ENCODE assay signal across 23 cellular contexts in the genomic region with DNA sequence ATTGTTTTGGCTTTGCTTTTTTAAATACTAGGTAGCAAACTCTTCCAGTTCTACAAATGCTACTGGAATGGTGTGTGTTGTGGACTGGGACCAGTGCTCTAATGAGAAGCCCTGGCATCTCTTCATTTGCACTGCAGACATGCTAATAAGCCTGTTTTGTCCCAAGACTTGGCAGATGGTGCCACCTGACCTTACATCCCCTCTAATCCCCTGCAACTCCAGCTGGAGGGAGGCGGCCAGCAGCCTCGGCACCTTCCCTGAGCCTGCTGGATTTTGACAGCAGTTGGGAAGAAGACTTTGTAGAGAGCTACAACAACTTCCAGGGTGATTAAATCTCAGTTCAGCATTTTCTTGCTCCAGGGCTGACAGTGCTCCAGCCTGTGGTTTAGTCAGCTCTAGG.
"Had no signal": no experiment of that assay in that cellular context is flagged by ENCODE, and none has a peak within 500 bp of the region (broad histone marks: within the 10 kb centered on the region; RNA-seq: fewer than 3 reads in every experiment).

No MANE protein-coding gene starts in this region.

- H3K9me3 Mint-ChIP-seq: natural killer cell treated with Interleukin-12 subunit alpha and Interleukin-12 subunit beta and Interleukin-15 and Interleukin-18, amount 100 ng/mL, for 72 hours had no signal

- H3K36me3 ChIP-seq: colonic mucosa had no signal

- H3K9ac ChIP-seq: parathyroid adenoma had no signal

- H3K27me3 ChIP-seq: colonic mucosa, foreskin keratinocyte, hepatocyte, right atrium auricular region, sigmoid colon, stomach had no signal

- H3K4me3 ChIP-seq: colonic mucosa, hepatocyte, lung, psoas muscle, right atrium auricular region, sigmoid colon, skin epidermis, stomach had no signal

- H3K79me2 ChIP-seq: hepatocyte, parathyroid adenoma had no signal

- H3K27ac Mint-ChIP-seq: endodermal cell; natural killer cell treated with Interleukin-12 subunit alpha and Interleukin-12 subunit beta and Interleukin-15 and Interleukin-18, amount 100 ng/mL, for 72 hours had no signal

- H3K4me1 ChIP-seq: colonic mucosa, parathyroid adenoma, psoas muscle had no signal

- H3K27me3 Mint-ChIP-seq: natural killer cell treated with Interleukin-12 subunit alpha and Interleukin-12 subunit beta and Interleukin-15 and Interleukin-18, amount 100 ng/mL, for 72 hours had no signal

- H3K4me3 Mint-ChIP-seq: endodermal cell; natural killer cell treated with Interleukin-12 subunit alpha and Interleukin-12 subunit beta and Interleukin-15 and Interleukin-18, amount 100 ng/mL, for 72 hours had no signal

- H2AFZ ChIP-seq: hepatocyte, parathyroid adenoma had no signal

- FAIRE-seq: endothelial cell of umbilical vein, kidney had no signal

- DNase-seq: colonic mucosa; dermis blood vessel endothelial cell; effector CD4-positive, alpha-beta T cell; endodermal cell; erythroblast; foreskin keratinocyte; kidney; left cardiac atrium; left ventricle myocardium superior; mesenchymal stem cell; midbrain; psoas muscle; sigmoid colon; stimulated activated naive CD4-positive, alpha-beta T cell; stomach; trophoblast cell had no signal

- H3K9me3 ChIP-seq: colonic mucosa, right atrium auricular region had no signal

- H3K27ac ChIP-seq: colonic mucosa, foreskin keratinocyte, hepatocyte, parathyroid adenoma, psoas muscle, right atrium auricular region, sigmoid colon, stomach had no signal

- H3K4me1 Mint-ChIP-seq: endodermal cell had no signal

- H3K4me2 ChIP-seq: hepatocyte had no signal
